23 cellular contexts compared by ENCODE assay signal in genomic region chr7:45990276-45990675, GRCh38.
"Had no signal": no experiment of that assay in that cellular context is flagged by ENCODE, and none has a peak within 500 bp of the region (broad histone marks: within the 10 kb centered on the region; RNA-seq: fewer than 3 reads in every experiment).

No MANE protein-coding gene starts in this region.

- H3K27me3 ChIP-seq: left lung, pancreas, right atrium auricular region had no signal

- H3K27ac ChIP-seq: left lung, pancreas, psoas muscle, right atrium auricular region, thoracic aorta, WERI-Rb-1 had no signal

- H3K9me3 ChIP-seq: pancreas, psoas muscle, thoracic aorta had no signal

- H3K4me1 ChIP-seq: left lung, pancreas, psoas muscle, right atrium auricular region had no signal

- H3K36me3 ChIP-seq: left lung, pancreas, right atrium auricular region, thoracic aorta, WERI-Rb-1 had no signal

- H3K4me3 ChIP-seq: left lung, pancreas, psoas muscle, right atrium auricular region, thoracic aorta had no signal

- DNase-seq: activated CD4-positive, alpha-beta T cell treated with anti-CD3 and anti-CD28 coated beads for 1 hour; activated CD4-positive, alpha-beta T cell treated with anti-CD3 and anti-CD28 coated beads, Interleukin-2, amount 50 U/mL, for 48 hours; activated effector memory CD4-positive, alpha-beta T cell treated with Interleukin-2 at 50 U/mL for 16 hours; activated naive CD4-positive, alpha-beta T cell treated with anti-CD3 and anti-CD28 coated beads for 36 hours; activated naive CD8-positive, alpha-beta T cell treated with anti-CD3 and anti-CD28 coated beads, Interleukin-2, amount 10 ng/mL, durations not matched to agents 7 days and 5 days; activated T-cell treated with anti-CD3 and anti-CD28 coated beads, Interleukin-2, amount 50 U/mL, for 72 hours; amniotic stem cell; cerebellar nuclear complex; effector CD4-positive, alpha-beta T cell; foreskin melanocyte; immature natural killer cell; kidney glomerular epithelial cell; left lung; midbrain; pancreas; psoas muscle; stimulated activated CD4-positive, alpha-beta T cell treated with anti-CD3 and anti-CD28 coated beads, Interleukin-4, amount 100 ng/mL, for 24 hours; stimulated activated naive CD4-positive, alpha-beta T cell treated with Interleukin-2 at 50 U/mL for 16 hours; T-helper 1 cell; WERI-Rb-1 had no signal

- ATAC-seq: activated T-cell treated with anti-CD3 and anti-CD28 coated beads, Interleukin-2, amount 50 U/mL, for 72 hours; left lung; natural killer cell treated with Interleukin-12 subunit alpha and Interleukin-12 subunit beta and Interleukin-15 and Interleukin-18, amount 100 ng/mL, for 72 hours; pancreas; psoas muscle had no signal
